Comparison of ENCODE assay signal across 13 cellular contexts in genomic region chr1:179038528-179039281, GRCh38. TPM values are rescaled to one million over a fixed set of nuclear protein-coding genes. Genes with fewer than 3 reads are reported as not detected.
A peak's percentile ranks its signal among the peaks of the same experiment; 100 is the strongest.
DNase-seq lines count a peak whose midpoint lies in the region; ATAC-seq and TF ChIP-seq lines count a peak whose summit lies in the region.
"Had no signal": no experiment of that assay in that cellular context is flagged by ENCODE, and none has a peak within 500 bp of the region (broad histone marks: within the 10 kb centered on the region; RNA-seq: fewer than 3 reads in every experiment).

No MANE protein-coding gene starts in this region.

- H3K27ac ChIP-seq in DND-41 (ENCODE audit: low read length) (no peak overlapping the region), SK-N-SH (ENCODE audit: low read depth in 2 of 2, low read length in 1 of 2) (peak overlapping the region in 1 of 2 experiments; percentile 94; a peak in 2 of 4 replicates)
- H3K27ac ChIP-seq: 22Rv1, cardiac muscle cell, transverse colon had no signal

- peak; percentile 32 for DNase-seq in DMS 273 (lab: John Stamatoyannopoulos, UW; ENCODE audit: unreplicated experiment)
- DNase-seq in DMS 273 treated with DMSO at 0.1 percent for 48 hours (lab: John Stamatoyannopoulos, UW), result no peak
- no peak for DNase-seq in DND-41
- peak; percentile 49 for DNase-seq in SK-N-SH
- DNase-seq in fibroblast of mammary gland (ENCODE audit: low read depth), result peak; percentile 50
- DNase-seq in stimulated activated CD4-positive, alpha-beta T cell treated with anti-CD3 and anti-CD28 coated beads, Interleukin-4, amount 100 ng/mL, for 4 hours, result no peak
- DNase-seq in AG20443 (ENCODE audit: low spot score), result no peak
- DNase-seq in stimulated activated CD4-positive, alpha-beta T cell treated with anti-CD3 and anti-CD28 coated beads, Interleukin-15, amount 100 ng/mL, for 24 hours, result no peak
- DNase-seq: NCI-H1694 treated with DMSO at 0.1 percent for 48 hours, transverse colon had no signal

- POLR2A ChIA-PET in SK-N-SH (lab: Yijun Ruan, JAX), result interaction anchor here (0.7 kb wide), 1 partner anchor 21 kb away, joined by 4 read pairs; no protein-coding TSS in a partner anchor

- H3K4me3 ChIP-seq in DND-41 (ENCODE audit: low read depth in 1 of 2, low read length in 2 of 2) (no peak overlapping the region), SK-N-SH (ENCODE audit: low read depth in 2 of 2, low read length in 1 of 2) (no peak overlapping the region), fibroblast of mammary gland (ENCODE audit: control insufficient read depth, low read depth, low read length) (no peak overlapping the region)
- H3K4me3 ChIP-seq: cardiac muscle cell, HAP-1, transverse colon had no signal

- no peaks in the 10 kb centered on the region for H3K9me2 ChIP-seq in SK-N-SH

- TF ChIP-seq RAD21 in SK-N-SH (IDR thresholded peaks at IDR 0.05; ENCODE audit: low read length), result no peak

- WGBS in SK-N-SH (ENCODE audit: low lambda C conversion rate), result 19% methylated on average over 1 of the region's 1 CpG

- no peak overlapping the region for H3K4me2 ChIP-seq in DND-41 (ENCODE audit: insufficient read depth, low read length)
- H3K4me2 ChIP-seq in SK-N-SH, result no peak overlapping the region

- no peaks in the 10 kb centered on the region for H3K9me3 ChIP-seq in DND-41 (ENCODE audit: insufficient read depth, low read length, severe bottlenecking)
- no peaks in the 10 kb centered on the region for H3K9me3 ChIP-seq in SK-N-SH
- H3K9me3 ChIP-seq: HAP-1, transverse colon had no signal

- CTCF ChIA-PET in SK-N-SH (lab: Yijun Ruan, JAX), result interaction anchor here (0.5 to 2.5 kb wide), 6 partner anchors 11 to 264 kb away, joined by 3 to 11 read pairs (median 3); no protein-coding TSS in a partner anchor

- TF ChIP-seq CTCF in DND-41 (IDR thresholded peaks at IDR 0.05; ENCODE audit: borderline replicate concordance, extremely low read depth, low read length, poor library complexity, severe bottlenecking), result no peak
- no peak for TF ChIP-seq CTCF in SK-N-SH (IDR thresholded peaks at IDR 0.05)
- no peak for TF ChIP-seq CTCF in fibroblast of mammary gland (conservative IDR thresholded peaks at IDR 0.05; ENCODE audit: control insufficient read depth, insufficient read depth, low read depth, low read length)

- no peak overlapping the region for H2AFZ ChIP-seq in DND-41 (ENCODE audit: low read depth, low read length)
- H2AFZ ChIP-seq in SK-N-SH (ENCODE audit: low read depth), result no peak overlapping the region

- TF ChIP-seq EP300 in SK-N-SH (IDR thresholded peaks at IDR 0.05; ENCODE audit: borderline replicate concordance in 1 of 2, low read depth in 1 of 2, low read length in 1 of 2), result peak in 1 of 2 experiments; percentile 76; a peak in 2 of 4 replicates

- H3K27me3 ChIP-seq in DND-41 (ENCODE audit: insufficient read depth, low read length, poor library complexity) (no peaks in the 10 kb centered on the region), SK-N-SH (ENCODE audit: insufficient read depth) (no peaks in the 10 kb centered on the region)
- H3K27me3 ChIP-seq: cardiac muscle cell, transverse colon had no signal

- H3K9ac ChIP-seq in DND-41 (ENCODE audit: low read depth, low read length) (no peak overlapping the region), SK-N-SH (no peak overlapping the region)

- H4K20me1 ChIP-seq in DND-41 (ENCODE audit: insufficient read depth, low read length), result peaks cover 35% of the 10 kb centered on the region; the same call in 1 of the 2 replicates
- peaks cover 5% of the 10 kb centered on the region; the same call in 1 of the 2 replicates for H4K20me1 ChIP-seq in SK-N-SH (ENCODE audit: insufficient read depth)

- H3K36me3 ChIP-seq in DND-41 (ENCODE audit: insufficient read depth, low read length), result peaks cover 7% of the 10 kb centered on the region; the same call in 1 of the 2 replicates
- peaks cover 0 to under 1% of the 10 kb centered on the region in 2 experiments for H3K36me3 ChIP-seq in SK-N-SH (replicated peaks in 1 of 2; ENCODE audit: control insufficient read depth in 1 of 2, insufficient read depth in 2 of 2, low read length in 1 of 2)
- H3K36me3 ChIP-seq: cardiac muscle cell, HAP-1, transverse colon had no signal

- ATAC-seq in DND-41 (ENCODE audit: insufficient read depth, low read depth), result peak; percentile 76

- peaks cover 11% of the 10 kb centered on the region for H3K4me1 ChIP-seq in DND-41 (ENCODE audit: insufficient read depth, low read length)
- peaks cover 0 to 24% of the 10 kb centered on the region in 2 experiments; a peak in 2 of 4 replicates for H3K4me1 ChIP-seq in SK-N-SH (ENCODE audit: control insufficient read depth in 1 of 2, insufficient read depth in 2 of 2, low read depth in 1 of 2, low read length in 1 of 2)

- H3F3A ChIP-seq in SK-N-SH (replicated peaks; ENCODE audit: insufficient read depth), result no peaks in the 10 kb centered on the region

- H3K79me2 ChIP-seq in DND-41 (ENCODE audit: insufficient read depth, low read length), result peaks cover 59% of the 10 kb centered on the region
- H3K79me2 ChIP-seq in SK-N-SH (ENCODE audit: insufficient read depth), result peaks cover 86% of the 10 kb centered on the region

TF ChIP-seq in SK-N-SH, 30 proteins besides CTCF, POLR2A, EP300 and RAD21 (continues in another document):
- no peak for TF ChIP-seq ELF1 (IDR thresholded peaks at IDR 0.05)
- peak; percentile 24; the same call in 1 of the 2 replicates for TF ChIP-seq MXI1 (IDR thresholded peaks at IDR 0.05; ENCODE audit: low read depth, low read length)
- TF ChIP-seq FOXJ3 (CRISPR knock-in tag; IDR thresholded peaks at IDR 0.05), result peak; percentile 92
- TF ChIP-seq TAF1 (IDR thresholded peaks at IDR 0.05; ENCODE audit: borderline replicate concordance, low read depth, low read length), result no peak
- TF ChIP-seq REST (IDR thresholded peaks at IDR 0.05; ENCODE audit: low read depth, low read length), result no peak
- no peak for TF ChIP-seq USF2 (IDR thresholded peaks at IDR 0.05; ENCODE audit: borderline replicate concordance, low read depth, low read length)
- peak; percentile 68 for TF ChIP-seq RCOR1 (IDR thresholded peaks at IDR 0.05; ENCODE audit: low read length)
- TF ChIP-seq JUND (IDR thresholded peaks at IDR 0.05), result no peak
- TF ChIP-seq EZH2phosphoT487 (IDR thresholded peaks at IDR 0.05; ENCODE audit: borderline replicate concordance, low read depth), result no peak
- no peak for TF ChIP-seq RFX5 (IDR thresholded peaks at IDR 0.05; ENCODE audit: low read length)
- TF ChIP-seq CHD2 (IDR thresholded peaks at IDR 0.05; ENCODE audit: low read length, partially characterized antibody), result peak; percentile 57
- TF ChIP-seq NFIC (IDR thresholded peaks at IDR 0.05; ENCODE audit: borderline replicate concordance), result no peak
- TF ChIP-seq MAX (IDR thresholded peaks at IDR 0.05; ENCODE audit: low read depth), result no peak
- peak; percentile 92 for TF ChIP-seq GATA2 (CRISPR knock-in tag; IDR thresholded peaks at IDR 0.05)
- no peak for TF ChIP-seq GABPA (IDR thresholded peaks at IDR 0.05; ENCODE audit: low read depth)
- no peak for TF ChIP-seq YY1 (IDR thresholded peaks at IDR 0.05; ENCODE audit: low read depth)
- no peak for TF ChIP-seq POLR2AphosphoS5 (IDR thresholded peaks at IDR 0.05; ENCODE audit: low read depth, low read length)

RNA-seq across cellular contexts. Expression of gene FAM20B, which starts 13.0 kb away (rescaled TPM):
- 14.9 and 17.5 TPM in 2 replicates for polyA plus RNA-seq in SK-N-SH (2012; rRNA removed)
- 19.2 and 20.8 TPM in 2 replicates for polyA plus RNA-seq in SK-N-SH (2012; cell fraction: cytosol; rRNA removed)
- 6.8 and 10.6 TPM in 2 replicates for polyA plus RNA-seq in SK-N-SH (2012; cell fraction: nucleus; rRNA removed)

RNA-seq across cellular contexts. Expression of gene TOR3A, which starts 43.2 kb away (rescaled TPM):
- 29.9 and 33.2 TPM in 2 replicates for polyA plus RNA-seq in SK-N-SH (2012; rRNA removed)
- polyA plus RNA-seq in SK-N-SH (2012; cell fraction: cytosol; rRNA removed), result 17.8 and 25.9 TPM in 2 replicates
- polyA plus RNA-seq in SK-N-SH (2012; cell fraction: nucleus; rRNA removed), result 23.3 and 29.7 TPM in 2 replicates

Comparison
In these comparisons a context has a peak if more than half of its experiments do, and no peak if none do; other contexts are left out.
1. DNase-seq: peak in DMS 273 (single experiment), SK-N-SH (single experiment) and fibroblast of mammary gland (single experiment); none in DMS 273 treated with DMSO at 0.1 percent for 48 hours (single experiment), DND-41 (single experiment), stimulated activated CD4-positive, alpha-beta T cell treated with anti-CD3 and anti-CD28 coated beads, Interleukin-4, amount 100 ng/mL, for 4 hours (0 of 2), AG20443 (single experiment) and stimulated activated CD4-positive, alpha-beta T cell treated with anti-CD3 and anti-CD28 coated beads, Interleukin-15, amount 100 ng/mL, for 24 hours (single experiment).